In genomic region chr21:15370576-15370975, GRCh38 we compare ENCODE assay signal across 22 cellular contexts.
DNase-seq lines count a peak whose midpoint lies in the region; TF ChIP-seq lines count a peak whose summit lies in the region.
"Had no signal": no experiment of that assay in that cellular context is flagged by ENCODE, and none has a peak within 500 bp of the region (broad histone marks: within the 10 kb centered on the region; RNA-seq: fewer than 3 reads in every experiment).

No MANE protein-coding gene starts in this region.

- H3K4me3 Mint-ChIP-seq in endodermal cell (no peak overlapping the region), nephron (no peak overlapping the region)
- H3K4me3 Mint-ChIP-seq: CD8-positive, alpha-beta T cell had no signal

- WGBS in endodermal cell (ENCODE audit: insufficient coverage in 1 of 2, insufficient read length in 1 of 2), 2 experiments, result 94 to 97% methylated on average over 5 to 6 of the region's 6 CpGs

- peak overlapping the region in 8 of 11 experiments; percentile 3 to 59 (median 50); a peak in 11 of 22 replicates for H3K27ac ChIP-seq in BLaER1 treated with 17β-estradiol and CSF1 and Interleukin-3, amounts not matched to agents 10 nM and 100 nM
- peak overlapping the region; percentile 0 for H3K27ac ChIP-seq in endodermal cell (ENCODE audit: low read depth, low read length)

- H3K36me3 Mint-ChIP-seq in endodermal cell (ENCODE audit: low read depth) (no peaks in the 10 kb centered on the region), nephron (ENCODE audit: low read depth) (peaks cover 9% of the 10 kb centered on the region)

- no peaks in the 10 kb centered on the region for H4K20me1 ChIP-seq in BLaER1 treated with 17β-estradiol and CSF1 and Interleukin-3, amounts not matched to agents 10 nM and 100 nM
- no peaks in the 10 kb centered on the region for H4K20me1 ChIP-seq in Loucy (ENCODE audit: insufficient read depth, low read length, poor library complexity, severe bottlenecking)

- H3K4me2 ChIP-seq in BLaER1 treated with 17β-estradiol and CSF1 and Interleukin-3, amounts not matched to agents 10 nM and 100 nM, result peak overlapping the region; percentile 48 to 72 (median 67); a peak in 21 of 22 replicates
- no peak overlapping the region for H3K4me2 ChIP-seq in Loucy (ENCODE audit: low read depth, low read length, poor library complexity, severe bottlenecking)

- H3K27ac Mint-ChIP-seq in endodermal cell (no peak overlapping the region), nephron (peak overlapping the region in 2 of 3 experiments; percentile 45 to 81)
- H3K27ac Mint-ChIP-seq: CD8-positive, alpha-beta T cell had no signal

- TF ChIP-seq CTCF in Loucy (conservative IDR thresholded peaks at IDR 0.05; ENCODE audit: low read length), result no peak
- TF ChIP-seq CTCF in endodermal cell (conservative IDR thresholded peaks at IDR 0.05), result no peak
- no peak for TF ChIP-seq CTCF in nephron (IDR thresholded peaks at IDR 0.05; ENCODE audit: unreplicated experiment in 3 of 3)

- peaks cover 32 to 82% (median 58%) of the 10 kb centered on the region in 11 experiments for H3K9me3 ChIP-seq in BLaER1 treated with 17β-estradiol and CSF1 and Interleukin-3, amounts not matched to agents 10 nM and 100 nM (replicated peaks in 1 of 11)
- H3K9me3 ChIP-seq in Loucy (ENCODE audit: insufficient read depth, low read depth, low read length), result 0 out of 2 replicates have a peak, but pooled peaks cover 4% of the 10 kb centered on the region
- peaks cover 24% of the 10 kb centered on the region for H3K9me3 ChIP-seq in endodermal cell (ENCODE audit: control insufficient read depth, low read length)

- peaks cover 23% of the 10 kb centered on the region for H3K9me3 Mint-ChIP-seq in endodermal cell
- H3K9me3 Mint-ChIP-seq in nephron, result peaks cover 8% of the 10 kb centered on the region

- H3K4me1 Mint-ChIP-seq in endodermal cell (peaks cover 8% of the 10 kb centered on the region), nephron (peaks cover 18% of the 10 kb centered on the region)

- no peaks in the 10 kb centered on the region for H3K79me2 ChIP-seq in Loucy (ENCODE audit: insufficient read depth, low read length)

- H3K4me3 ChIP-seq in BLaER1 treated with 17β-estradiol and CSF1 and Interleukin-3, amounts not matched to agents 10 nM and 100 nM, result no peak overlapping the region; a peak in 1 of 20 replicates
- no peak overlapping the region for H3K4me3 ChIP-seq in Loucy (ENCODE audit: low read length, poor library complexity, severe bottlenecking)
- H3K4me3 ChIP-seq in endodermal cell (ENCODE audit: low read length), result no peak overlapping the region
- H3K4me3 ChIP-seq: MG63 had no signal

- H3F3A ChIP-seq in Loucy (ENCODE audit: low read depth), result no peaks in the 10 kb centered on the region

- no peaks in the 10 kb centered on the region for H3K9me2 ChIP-seq in Loucy (replicated peaks; ENCODE audit: low read depth, low read length)

- no peaks in the 10 kb centered on the region for H3K27me3 Mint-ChIP-seq in endodermal cell (ENCODE audit: insufficient read depth)
- no peaks in the 10 kb centered on the region for H3K27me3 Mint-ChIP-seq in nephron (ENCODE audit: low read depth)

- H2AFZ ChIP-seq in Loucy (ENCODE audit: low read length), result peak overlapping the region; percentile 37; the same call in 1 of the 2 replicates

- H3K36me3 ChIP-seq in BLaER1 treated with 17β-estradiol and CSF1 and Interleukin-3, amounts not matched to agents 10 nM and 100 nM, result peaks cover 0 to 23% (median 8%) of the 10 kb centered on the region in 11 experiments; a peak in 12 of 22 replicates
- H3K36me3 ChIP-seq in Loucy (ENCODE audit: insufficient read depth, low read length) (no peaks in the 10 kb centered on the region), endodermal cell (ENCODE audit: control insufficient read depth, insufficient read depth, low read length) (no peaks in the 10 kb centered on the region)
- H3K36me3 ChIP-seq: MG63 had no signal

- H3K27me3 ChIP-seq in BLaER1 treated with 17β-estradiol and CSF1 and Interleukin-3, amounts not matched to agents 10 nM and 100 nM, result no peaks in the 10 kb centered on the region
- no peaks in the 10 kb centered on the region for H3K27me3 ChIP-seq in Loucy (ENCODE audit: insufficient read depth, low read length, poor library complexity, severe bottlenecking)
- H3K27me3 ChIP-seq in endodermal cell (ENCODE audit: control insufficient read depth, insufficient read depth, low read length, poor library complexity, severe bottlenecking), result no peaks in the 10 kb centered on the region
- H3K27me3 ChIP-seq: MG63 had no signal

- H3K4me1 ChIP-seq in BLaER1 treated with 17β-estradiol and CSF1 and Interleukin-3, amounts not matched to agents 10 nM and 100 nM, result peaks cover 7 to 61% (median 28%) of the 10 kb centered on the region in 10 experiments; a peak in 17 of 20 replicates
- H3K4me1 ChIP-seq in Loucy (ENCODE audit: insufficient read depth, low read length, poor library complexity, severe bottlenecking) (no peaks in the 10 kb centered on the region), endodermal cell (ENCODE audit: control insufficient read depth, insufficient read depth, low read length) (no peaks in the 10 kb centered on the region)

- no peak for DNase-seq in endodermal cell
- no peak for DNase-seq in DMS 273 treated with DMSO at 0.1 percent for 48 hours (lab: John Stamatoyannopoulos, UW)
- no peak for DNase-seq in anterior cingulate cortex (lab: John Stamatoyannopoulos, UW)
- no peak for DNase-seq in AG08396 (ENCODE audit: low spot score)
- DNase-seq in SW480 (ENCODE audit: low spot score), result no peak
- DNase-seq: C1 segment of cervical spinal cord; Calu3; CD8-positive, alpha-beta T cell; DMS53; GDM1; Kasumi-1; MG63; NCI-H1417; NCI-H187; NCI-H2227 treated with DMSO at 0.1 percent for 48 hours; NCI-H510A; NCI-H774; NK-92 treated with Interleukin-12 subunit alpha and Interleukin-12 subunit beta, amount 100 ng/mL, for 24 hours; SIG-M5 had no signal

- H3K9ac ChIP-seq in BLaER1 treated with 17β-estradiol and CSF1 and Interleukin-3, amounts not matched to agents 10 nM and 100 nM, result peak overlapping the region in 3 of 11 experiments; percentile 22 to 29 (median 22); a peak in 3 of 22 replicates
- H3K9ac ChIP-seq in Loucy (ENCODE audit: low read depth, low read length, poor library complexity, severe bottlenecking), result no peak overlapping the region
- H3K9ac ChIP-seq in endodermal cell (ENCODE audit: extremely low read depth, low read length, poor library complexity, severe bottlenecking), result no peak overlapping the region
